ENCODE assay signal across 21 cellular contexts in genomic region chr19:29926801-29927200, GRCh38.
"Had no signal": no experiment of that assay in that cellular context is flagged by ENCODE, and none has a peak within 500 bp of the region (broad histone marks: within the 10 kb centered on the region; RNA-seq: fewer than 3 reads in every experiment).

No MANE protein-coding gene starts in this region.

- H3K4me3 ChIP-seq: K562, SJSA1 had no signal

- H3K27me3 ChIP-seq: SJSA1 had no signal

- DNase-seq: Kasumi-1, MM.1S, NCI-H1092 treated with DMSO at 0.1 percent for 48 hours, NCI-H1436, NCI-H187 treated with DMSO at 0.1 percent for 48 hours, NCI-H2029 treated with DMSO at 0.1 percent for 48 hours, NCI-H2171 treated with DMSO at 0.1 percent for 48 hours, NCI-H345, NCI-H446 treated with DMSO at 0.1 percent for 48 hours, NCI-H510A treated with DMSO at 0.1 percent for 48 hours, NCI-H526, NCI-H82, Right ventricle myocardium superior, RPMI8226, SIG-M5, SK-N-SH had no signal

- H3K36me3 ChIP-seq: SJSA1 had no signal

- H3K4me1 ChIP-seq: SJSA1 had no signal

- H3K9me3 ChIP-seq: SK-N-SH had no signal

- H3K9me3 Mint-ChIP-seq: IgD-negative memory B cell had no signal

- H3K27ac ChIP-seq: HL-60, KMS-11, SJSA1 had no signal

- ATAC-seq: K562 had no signal

- H3K4me3 Mint-ChIP-seq: IgD-negative memory B cell had no signal
